Comparison of ENCODE assay signal across 11 cellular contexts in the genomic region with DNA sequence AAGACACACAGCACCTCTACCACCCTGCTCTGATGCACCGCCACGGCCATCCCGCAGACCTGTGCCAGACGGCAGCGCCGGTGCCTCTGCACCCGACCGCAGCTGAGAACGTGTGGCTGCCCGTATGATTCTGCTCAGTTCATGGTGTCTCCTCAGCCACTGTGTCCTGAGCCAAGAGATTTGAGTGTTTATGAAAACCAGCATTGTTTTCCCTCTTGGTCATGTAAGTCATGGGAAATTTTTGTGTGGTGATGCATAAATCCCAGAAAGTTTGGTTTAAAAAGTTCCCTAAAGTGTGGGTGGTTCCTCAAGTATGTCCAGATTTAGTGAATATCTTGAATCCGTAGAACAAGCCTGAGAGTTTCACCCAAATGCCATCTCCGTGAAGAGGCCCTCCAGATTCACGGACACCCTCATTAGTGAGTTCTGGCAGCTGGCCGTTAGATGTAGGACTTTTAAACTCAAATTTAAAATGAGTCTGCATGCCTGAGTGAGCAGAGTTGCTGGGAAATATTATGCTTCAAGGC. TPM values are rescaled to one million over a fixed set of nuclear protein-coding genes. Genes with fewer than 3 reads are reported as not detected.
DNase-seq lines count a peak whose midpoint lies in the region; ATAC-seq, FAIRE-seq and TF ChIP-seq lines count a peak whose summit lies in the region.
"Had no signal": no experiment of that assay in that cellular context is flagged by ENCODE, and none has a peak within 500 bp of the region (broad histone marks: within the 10 kb centered on the region; RNA-seq: fewer than 3 reads in every experiment).

No MANE protein-coding gene starts in this region.

- H3K79me2 ChIP-seq in astrocyte (ENCODE audit: insufficient read depth, low read length): no peaks in the 10 kb centered on the region

- peak overlapping the region; percentile 79 for H3K27ac ChIP-seq in astrocyte (ENCODE audit: low read depth, low read length)
- H3K27ac ChIP-seq in sigmoid colon: peak overlapping the region; percentile 80 to 84 (median 81)
- no peak overlapping the region for H3K27ac ChIP-seq in CD8-positive, alpha-beta T cell (ENCODE audit: low read depth, low read length)

- H3K9me3 Mint-ChIP-seq in Calu3 (ENCODE audit: low read depth, unreplicated experiment) (no peaks in the 10 kb centered on the region), astrocyte (ENCODE audit: unreplicated experiment) (peaks cover 2% of the 10 kb centered on the region)
- no peaks in the 10 kb centered on the region for H3K9me3 Mint-ChIP-seq in CD8-positive, alpha-beta T cell
- H3K9me3 Mint-ChIP-seq: activated CD4-positive, alpha-beta memory T cell treated with anti-CD3 and anti-CD28 coated beads, Interleukin-2, amount 10 ng/mL, durations not matched to agents 7 days and 5 days had no signal

- H3K4me1 ChIP-seq in astrocyte (ENCODE audit: insufficient read depth, low read length) (peaks cover 24% of the 10 kb centered on the region), sigmoid colon (peaks cover 0 to 44% (median 35%) of the 10 kb centered on the region in 4 donors)
- no peaks in the 10 kb centered on the region for H3K4me1 ChIP-seq in CD8-positive, alpha-beta T cell (ENCODE audit: insufficient read depth, low read length)

- WGBS in sigmoid colon, 2 donors: 76 to 84% methylated on average over 14 of the region's 14 CpGs

- intact Hi-C loops in Calu3 (cut with micrococcal nuclease; ENCODE audit: unreplicated experiment) (no loop called here), left ventricle myocardium superior (cut with micrococcal nuclease) (no loop called here), sigmoid colon (cut with DNase I) (loop anchor here (5.0 kb wide), 1 partner anchor 147 kb away; no protein-coding TSS in a partner anchor)
- intact Hi-C loops in CD8-positive, alpha-beta T cell (cut with DNase I, micrococcal nuclease): no loop called here

- no peaks in the 10 kb centered on the region for H3K4me1 Mint-ChIP-seq in Calu3 (ENCODE audit: low read depth, unreplicated experiment)
- H3K4me1 Mint-ChIP-seq in astrocyte (ENCODE audit: low read depth, unreplicated experiment): peaks cover 32% of the 10 kb centered on the region
- H3K4me1 Mint-ChIP-seq in CD8-positive, alpha-beta T cell (ENCODE audit: low read depth): peaks cover 3% of the 10 kb centered on the region
- H3K4me1 Mint-ChIP-seq: activated CD4-positive, alpha-beta memory T cell treated with anti-CD3 and anti-CD28 coated beads, Interleukin-2, amount 10 ng/mL, durations not matched to agents 7 days and 5 days had no signal

- no peaks in the 10 kb centered on the region for H3K36me3 ChIP-seq in astrocyte (ENCODE audit: insufficient read depth, low read length)
- H3K36me3 ChIP-seq in sigmoid colon: no peaks in the 10 kb centered on the region
- H3K36me3 ChIP-seq in CD8-positive, alpha-beta T cell (ENCODE audit: insufficient read depth, low read length): no peaks in the 10 kb centered on the region

- POLR2A ChIA-PET in CD8-positive, alpha-beta T cell (lab: Charles Lee): no interaction called here

- CTCF ChIA-PET in Calu3 (lab: Charles Lee): no interaction called here
- CTCF ChIA-PET in CD8-positive, alpha-beta T cell (lab: Charles Lee): no interaction called here

- H3K4me3 ChIP-seq in astrocyte (ENCODE audit: insufficient read depth, low read depth, low read length) (peak overlapping the region; percentile 13), sigmoid colon (peak overlapping the region in 3 of 4 donors; percentile 10 to 28 (median 12))
- no peak overlapping the region for H3K4me3 ChIP-seq in CD8-positive, alpha-beta T cell (ENCODE audit: low read depth, low read length)

- DNase-seq in Calu3: peak; percentile 4
- DNase-seq in astrocyte (ENCODE audit: low read depth): peak; percentile 99
- DNase-seq in left ventricle myocardium superior: peak; percentile 70
- DNase-seq in sigmoid colon: peak; percentile 83
- no peak for DNase-seq in activated effector memory CD4-positive, alpha-beta T cell treated with anti-CD3 and anti-CD28 coated beads, Interleukin-2, amount 50 U/mL, for 16 hours
- DNase-seq in NAMALWA (ENCODE audit: low spot score): no peak
- DNase-seq in CD8-positive, alpha-beta T cell: no peak
- no peak for DNase-seq in HT-29 (ENCODE audit: low spot score)
- DNase-seq: activated CD4-positive, alpha-beta memory T cell treated with anti-CD3 and anti-CD28 coated beads, Interleukin-2, amount 10 ng/mL, durations not matched to agents 7 days and 5 days; DMS53 had no signal

- H3K9ac ChIP-seq in astrocyte (ENCODE audit: low read length): peak overlapping the region; percentile 56

- H3K9me3 ChIP-seq in astrocyte (ENCODE audit: insufficient read depth, low read depth, low read length) (no peaks in the 10 kb centered on the region), sigmoid colon (no peaks in the 10 kb centered on the region)
- no peaks in the 10 kb centered on the region for H3K9me3 ChIP-seq in CD8-positive, alpha-beta T cell (ENCODE audit: low read length)

- H3K36me3 Mint-ChIP-seq in Calu3 (ENCODE audit: insufficient read depth, unreplicated experiment): no peaks in the 10 kb centered on the region
- H3K36me3 Mint-ChIP-seq in astrocyte (ENCODE audit: low read depth, unreplicated experiment): no peaks in the 10 kb centered on the region
- no peaks in the 10 kb centered on the region for H3K36me3 Mint-ChIP-seq in CD8-positive, alpha-beta T cell

- H3K27ac Mint-ChIP-seq in Calu3 (ENCODE audit: unreplicated experiment) (no peak overlapping the region), astrocyte (ENCODE audit: unreplicated experiment) (peak overlapping the region; percentile 86)
- no peak overlapping the region for H3K27ac Mint-ChIP-seq in CD8-positive, alpha-beta T cell
- H3K27ac Mint-ChIP-seq: activated CD4-positive, alpha-beta memory T cell treated with anti-CD3 and anti-CD28 coated beads, Interleukin-2, amount 10 ng/mL, durations not matched to agents 7 days and 5 days; progenitor cell of endocrine pancreas had no signal

- H2AFZ ChIP-seq in astrocyte (ENCODE audit: low read depth, low read length): peak overlapping the region; percentile 50

- no TSS peak for BruUV-seq in Calu3 (replicated peaks; lab: Mats Ljungman, UMichigan)

- H3K27me3 ChIP-seq in astrocyte (ENCODE audit: insufficient read depth, low read length): no peaks in the 10 kb centered on the region
- H3K27me3 ChIP-seq in sigmoid colon: no peaks in the 10 kb centered on the region
- H3K27me3 ChIP-seq in CD8-positive, alpha-beta T cell (ENCODE audit: insufficient read depth, low read length): no peaks in the 10 kb centered on the region

- no peak overlapping the region for H3K4me3 Mint-ChIP-seq in Calu3 (ENCODE audit: low read depth, unreplicated experiment)
- H3K4me3 Mint-ChIP-seq in astrocyte (ENCODE audit: unreplicated experiment): peak overlapping the region; percentile 37
- H3K4me3 Mint-ChIP-seq in CD8-positive, alpha-beta T cell: no peak overlapping the region
- H3K4me3 Mint-ChIP-seq: activated CD4-positive, alpha-beta memory T cell treated with anti-CD3 and anti-CD28 coated beads, Interleukin-2, amount 10 ng/mL, durations not matched to agents 7 days and 5 days had no signal

- no peak for TF ChIP-seq POLR2A in sigmoid colon (IDR thresholded peaks at IDR 0.05)

- TF ChIP-seq CTCF in Calu3 (IDR thresholded peaks at IDR 0.05; ENCODE audit: unreplicated experiment): no peak
- no peak for TF ChIP-seq CTCF in astrocyte (IDR thresholded peaks at IDR 0.05; ENCODE audit: insufficient read depth, low read depth, low read length)
- TF ChIP-seq CTCF in sigmoid colon (IDR thresholded peaks at IDR 0.05): no peak
- TF ChIP-seq CTCF in CD8-positive, alpha-beta T cell (IDR thresholded peaks at IDR 0.05): no peak

- peak overlapping the region; percentile 79 for H3K4me2 ChIP-seq in astrocyte (ENCODE audit: low read length)

- H3K27me3 Mint-ChIP-seq in Calu3 (ENCODE audit: unreplicated experiment) (no peaks in the 10 kb centered on the region), astrocyte (ENCODE audit: low read depth, unreplicated experiment) (peaks cover 6% of the 10 kb centered on the region)
- H3K27me3 Mint-ChIP-seq in CD8-positive, alpha-beta T cell (ENCODE audit: low read depth): no peaks in the 10 kb centered on the region
- H3K27me3 Mint-ChIP-seq: activated CD4-positive, alpha-beta memory T cell treated with anti-CD3 and anti-CD28 coated beads, Interleukin-2, amount 10 ng/mL, durations not matched to agents 7 days and 5 days; progenitor cell of endocrine pancreas had no signal

- FAIRE-seq in astrocyte (lab: Jason Lieb, UNC): peak; percentile 99

- no peaks in the 10 kb centered on the region for H4K20me1 ChIP-seq in astrocyte (ENCODE audit: insufficient read depth, low read length)

- peak; percentile 67 for ATAC-seq in left ventricle myocardium superior
- no peak for ATAC-seq in CD8-positive, alpha-beta T cell

- TF ChIP-seq EP300 in sigmoid colon (IDR thresholded peaks at IDR 0.05): peak in 3 of 4 donors; percentile 53 to 85 (median 80)

RNA-seq across cellular contexts. Expression of gene CDRT4, which starts 57.6 kb away (rescaled TPM):
- total RNA-seq in Calu3 (2022) (1.3 and 2.8 TPM in 2 replicates), astrocyte (6.2 and 8.8 TPM in 2 replicates), left ventricle myocardium superior (1.4 TPM), sigmoid colon (1 to 10 TPM in 3 of 4 donors, not detected in 1; 2.5 to 5.0 (median 3.8) TPM)
- 1 to 10 TPM; 1.8 to 6.6 (median 3.5) TPM for polyA plus RNA-seq in sigmoid colon
- total RNA-seq in CD8-positive, alpha-beta T cell: 1 to 10 TPM; 1.1 to 1.3 TPM
- total RNA-seq in HT-29 (2014; rRNA removed; shearing (Covaris generic)): 0.20 TPM in 1 of 2 replicates, not detected in the other

Comparison
In these comparisons a context has a peak if more than half of its experiments do, and no peak if none do; other contexts are left out.
1. DNase-seq: peak in Calu3 (single experiment), astrocyte (single experiment), left ventricle myocardium superior (single experiment) and sigmoid colon (single experiment); none in activated effector memory CD4-positive, alpha-beta T cell treated with anti-CD3 and anti-CD28 coated beads, Interleukin-2, amount 50 U/mL, for 16 hours (single experiment), NAMALWA (single experiment), CD8-positive, alpha-beta T cell (0 of 7) and HT-29 (single experiment).